Comparison of ENCODE assay signal across 1 cellular context in the genomic region with DNA sequence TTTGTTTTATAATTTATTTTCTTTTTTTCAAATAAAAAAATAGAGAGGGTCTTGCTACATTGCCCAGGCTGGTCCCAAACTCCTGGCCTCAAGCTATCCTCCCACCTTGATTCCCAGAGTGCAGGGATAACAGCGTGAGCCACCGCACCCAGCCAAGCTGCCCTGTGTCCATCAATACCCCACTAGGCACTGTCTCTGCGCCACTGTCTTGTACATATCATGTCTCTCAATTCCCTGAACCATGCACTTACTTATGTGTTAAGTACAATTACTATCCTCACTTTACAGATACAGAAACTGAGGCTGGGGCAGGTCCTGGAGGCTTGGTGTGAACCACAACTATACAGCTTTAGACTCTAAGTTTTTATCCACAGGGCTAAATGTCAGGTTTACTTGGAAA.
TF ChIP-seq lines count a peak whose summit lies in the region.

No MANE protein-coding gene starts in this region.

TF ChIP-seq in IMR-90, 13 proteins besides CTCF, POLR2A, EP300 and RAD21:
- TF ChIP-seq, protein P1, sequence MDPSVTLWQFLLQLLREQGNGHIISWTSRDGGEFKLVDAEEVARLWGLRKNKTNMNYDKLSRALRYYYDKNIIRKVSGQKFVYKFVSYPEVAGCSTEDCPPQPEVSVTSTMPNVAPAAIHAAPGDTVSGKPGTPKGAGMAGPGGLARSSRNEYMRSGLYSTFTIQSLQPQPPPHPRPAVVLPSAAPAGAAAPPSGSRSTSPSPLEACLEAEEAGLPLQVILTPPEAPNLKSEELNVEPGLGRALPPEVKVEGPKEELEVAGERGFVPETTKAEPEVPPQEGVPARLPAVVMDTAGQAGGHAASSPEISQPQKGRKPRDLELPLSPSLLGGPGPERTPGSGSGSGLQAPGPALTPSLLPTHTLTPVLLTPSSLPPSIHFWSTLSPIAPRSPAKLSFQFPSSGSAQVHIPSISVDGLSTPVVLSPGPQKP (IDR thresholded peaks at IDR 0.05; ENCODE audit: borderline replicate concordance, low read depth, low read length): no peak
- no peak for TF ChIP-seq MAFK (IDR thresholded peaks at IDR 0.05; ENCODE audit: low read depth, low read length)
- TF ChIP-seq FOS (IDR thresholded peaks at IDR 0.05; ENCODE audit: low read depth, low read length): no peak
- TF ChIP-seq RFX5 (IDR thresholded peaks at IDR 0.05; ENCODE audit: low read depth, low read length): no peak
- no peak for TF ChIP-seq MAZ (IDR thresholded peaks at IDR 0.05; ENCODE audit: borderline replicate concordance, low read depth, low read length)
- TF ChIP-seq MXI1 (IDR thresholded peaks at IDR 0.05; ENCODE audit: borderline replicate concordance, low read depth, low read length): no peak
- no peak for TF ChIP-seq CEBPB (IDR thresholded peaks at IDR 0.05; ENCODE audit: low read depth, low read length)
- no peak for TF ChIP-seq SMC3 (IDR thresholded peaks at IDR 0.05; ENCODE audit: low read depth, low read length)
- TF ChIP-seq RCOR1 (IDR thresholded peaks at IDR 0.05; ENCODE audit: insufficient replicate concordance, low read length): no peak
- TF ChIP-seq, protein P2, sequence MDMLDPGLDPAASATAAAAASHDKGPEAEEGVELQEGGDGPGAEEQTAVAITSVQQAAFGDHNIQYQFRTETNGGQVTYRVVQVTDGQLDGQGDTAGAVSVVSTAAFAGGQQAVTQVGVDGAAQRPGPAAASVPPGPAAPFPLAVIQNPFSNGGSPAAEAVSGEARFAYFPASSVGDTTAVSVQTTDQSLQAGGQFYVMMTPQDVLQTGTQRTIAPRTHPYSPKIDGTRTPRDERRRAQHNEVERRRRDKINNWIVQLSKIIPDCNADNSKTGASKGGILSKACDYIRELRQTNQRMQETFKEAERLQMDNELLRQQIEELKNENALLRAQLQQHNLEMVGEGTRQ (IDR thresholded peaks at IDR 0.05; ENCODE audit: low read depth, low read length): no peak
- TF ChIP-seq CHD1 (IDR thresholded peaks at IDR 0.05; ENCODE audit: low read depth, low read length): no peak
- TF ChIP-seq NFE2L2 (IDR thresholded peaks at IDR 0.05; ENCODE audit: low read depth, low read length): no peak
- TF ChIP-seq BHLHE40 (IDR thresholded peaks at IDR 0.05; ENCODE audit: low read depth, low read length): no peak
TF ChIP-seq in IMR-90: peak in this region for 0.
